ENCODE assay signal across 8 cellular contexts in genomic region chr10:80855348-80855971, GRCh38.
DNase-seq lines count a peak whose midpoint lies in the region; ATAC-seq and TF ChIP-seq lines count a peak whose summit lies in the region.

No MANE protein-coding gene starts in this region.

- no peak overlapping the region for H2AFZ ChIP-seq in OCI-LY7 (ENCODE audit: low read length)

- H3K9me2 ChIP-seq in OCI-LY7 (ENCODE audit: insufficient read depth, low read length), result no peaks in the 10 kb centered on the region

- intact Hi-C loops in OCI-LY7 (cut with micrococcal nuclease; ENCODE audit: unreplicated experiment) (no loop called here), right lobe of liver (cut with DNase I) (no loop called here)

- H3K4me3 ChIP-seq in GM12865 (ENCODE audit: low read depth, low read length) (no peak overlapping the region), OCI-LY7 (ENCODE audit: low read depth, low read length, poor library complexity, severe bottlenecking) (no peak overlapping the region), right lobe of liver (no peak overlapping the region)

- no TSS peak for BruUV-seq in OCI-LY7 (replicated peaks; lab: Mats Ljungman, UMichigan)

- H3K4me2 ChIP-seq in OCI-LY7 (ENCODE audit: low read length), result no peak overlapping the region

- peak; percentile 68 for TF ChIP-seq CTCF in GM12865 (IDR thresholded peaks at IDR 0.05; ENCODE audit: insufficient read depth, low read depth, low read length, missing control alignments)
- peak; percentile 64 for TF ChIP-seq CTCF in OCI-LY7 (conservative IDR thresholded peaks at IDR 0.05; ENCODE audit: low read length)
- TF ChIP-seq CTCF in right lobe of liver (IDR thresholded peaks at IDR 0.05), result peak; percentile 49 to 65 (median 52)

- H3K9me3 ChIP-seq in OCI-LY7 (ENCODE audit: low read length) (no peaks in the 10 kb centered on the region), right lobe of liver (no peaks in the 10 kb centered on the region)

- 33% methylated on average over 4 of the region's 5 CpGs for WGBS in right lobe of liver (ENCODE audit: insufficient coverage, low coverage, low lambda C conversion rate, missing lambda C conversion rate)

- no peaks in the 10 kb centered on the region for H3K36me3 Mint-ChIP-seq in immature natural killer cell

- H3K4me3 Mint-ChIP-seq in immature natural killer cell, result no peak overlapping the region

- no peaks in the 10 kb centered on the region for H3K4me1 Mint-ChIP-seq in immature natural killer cell

- H3K27ac ChIP-seq in OCI-LY7 (ENCODE audit: low read depth, low read length, poor library complexity, severe bottlenecking), result no peak overlapping the region
- H3K27ac ChIP-seq in right lobe of liver, result no peak overlapping the region

- H3K27ac Mint-ChIP-seq in immature natural killer cell, result no peak overlapping the region

- ATAC-seq in GM21825 (IDR thresholded peaks at IDR 0.05; ENCODE audit: unreplicated experiment), result peak; percentile 60
- ATAC-seq in right lobe of liver, result peak; percentile 83 to 90 (median 87)
- ATAC-seq in HG02870 (IDR thresholded peaks at IDR 0.05; ENCODE audit: unreplicated experiment), result no peak

- POLR2A ChIA-PET in OCI-LY7 (lab: Charles Lee), result interaction anchor here (0.5 kb wide), 1 partner anchor 39 kb away, joined by 3 read pairs; no protein-coding TSS in a partner anchor

- no peaks in the 10 kb centered on the region for H3K27me3 ChIP-seq in right lobe of liver

- DNase-seq in GM12865 (ENCODE audit: low read depth) (peak; percentile 61), OCI-LY7 (ENCODE audit: low spot score) (peak; percentile 33), right lobe of liver (peak; percentile 29 to 57 (median 53)), NCI-H1105 treated with DMSO at 0.1 percent for 48 hours (lab: John Stamatoyannopoulos, UW) (no peak), immature natural killer cell (no peak), NCI-H2227 (lab: John Stamatoyannopoulos, UW; ENCODE audit: unreplicated experiment) (no peak)

- no peaks in the 10 kb centered on the region for H4K20me1 ChIP-seq in OCI-LY7 (ENCODE audit: insufficient read depth, low read length)

- peaks cover 0 to 10% (median 2%) of the 10 kb centered on the region in 3 donors for H3K27me3 Mint-ChIP-seq in immature natural killer cell (ENCODE audit: low read depth in 3 of 3)

- TF ChIP-seq POLR2A in right lobe of liver (IDR thresholded peaks at IDR 0.05), result no peak

- H3K79me2 ChIP-seq in OCI-LY7 (ENCODE audit: insufficient read depth, low read depth, low read length), result no peaks in the 10 kb centered on the region

- H3K9me3 Mint-ChIP-seq in immature natural killer cell, result peaks cover 0 to 2% (median 0%) of the 10 kb centered on the region in 6 donors

- CTCF ChIA-PET in OCI-LY7 (lab: Charles Lee; ENCODE audit: unreplicated experiment), result no interaction called here

- H3K4me1 ChIP-seq in OCI-LY7 (ENCODE audit: insufficient read depth, low read length, poor library complexity, severe bottlenecking) (no peaks in the 10 kb centered on the region), right lobe of liver (peaks cover 0 to 3% (median under 1%) of the 10 kb centered on the region in 4 donors)

- no peaks in the 10 kb centered on the region for H3K36me3 ChIP-seq in OCI-LY7 (ENCODE audit: insufficient read depth, low read length)
- no peaks in the 10 kb centered on the region for H3K36me3 ChIP-seq in right lobe of liver

Comparison
In these comparisons a context has a peak if more than half of its experiments do, and no peak if none do; other contexts are left out.
1. DNase-seq: peak in GM12865 (single experiment), OCI-LY7 (single experiment) and right lobe of liver (3 of 3); none in NCI-H1105 treated with DMSO at 0.1 percent for 48 hours (single experiment), immature natural killer cell (0 of 3) and NCI-H2227 (single experiment).
2. Peak in every context shown above with its lines, with median percentiles within 50 percentile points of each other: CTCF ChIP-seq.